ENCODE assay signal across 8 cellular contexts in the genomic region with DNA sequence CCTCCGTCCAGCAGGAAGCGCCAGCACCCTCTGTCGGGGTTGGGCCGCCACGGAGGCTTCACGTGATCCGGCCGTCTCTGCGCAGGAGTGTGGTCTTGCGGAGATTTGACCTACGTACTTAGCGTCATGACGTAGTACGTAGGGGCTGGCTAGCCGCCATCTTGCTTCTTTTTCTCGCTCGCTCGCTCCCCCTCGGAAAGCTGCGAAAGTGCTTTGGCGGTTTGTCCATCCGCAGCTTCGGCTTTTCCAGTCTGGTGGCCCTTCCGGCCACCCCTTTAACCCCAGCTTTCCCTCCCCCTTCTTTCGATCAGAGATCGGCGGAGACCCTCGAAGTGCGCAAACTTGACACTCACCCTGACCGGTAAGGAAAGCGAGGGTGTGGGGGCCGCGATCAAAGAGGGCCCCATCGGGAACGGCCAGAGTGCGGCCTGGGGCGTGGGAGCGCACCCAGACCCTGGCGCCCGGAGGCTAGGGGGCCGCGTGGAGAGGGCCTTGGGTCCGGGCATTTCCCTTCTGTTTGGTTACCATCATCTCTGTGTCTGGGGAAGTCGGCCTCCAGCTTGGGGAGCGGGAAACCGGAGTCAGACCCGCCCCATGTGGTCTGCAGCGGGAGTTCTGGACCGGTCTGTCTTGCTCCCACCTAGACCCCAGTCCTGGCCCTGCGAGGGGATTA. TPM values are rescaled to one million over a fixed set of nuclear protein-coding genes. Genes with fewer than 3 reads are reported as not detected.
DNase-seq lines count a peak whose midpoint lies in the region; ATAC-seq and TF ChIP-seq lines count a peak whose summit lies in the region.

A gene (plus strand): TSS at position 156 of the 673 bp plus-strand sequence. CDS start 26,559 bp downstream, outside the sequence.

- H3K36me3 ChIP-seq in endocrine pancreas (ENCODE audit: control insufficient read depth, insufficient read depth, low read length) (no peaks in the 10 kb centered on the region), mesendoderm (ENCODE audit: control insufficient read depth, insufficient read depth, low read length) (no peaks in the 10 kb centered on the region)

- H3K18ac ChIP-seq in mesendoderm (ENCODE audit: low read length), result peak within 1 kb of the TSS; percentile 64

- no peaks in the 10 kb centered on the region for H3K79me1 ChIP-seq in mesendoderm (ENCODE audit: low read length)

- no peaks in the 10 kb centered on the region for H3K9me3 Mint-ChIP-seq in activated CD8-positive, alpha-beta memory T cell treated with anti-CD3 and anti-CD28 coated beads, Interleukin-2, amount 10 ng/mL, durations not matched to agents 7 days and 5 days (ENCODE audit: low read depth)

- no CpG with 5 or more reads among the region's 50 CpGs for WGBS in mesendoderm (ENCODE audit: extremely low coverage, insufficient coverage, low lambda C conversion rate)

- H3K36me3 Mint-ChIP-seq in activated CD8-positive, alpha-beta memory T cell treated with anti-CD3 and anti-CD28 coated beads, Interleukin-2, amount 10 ng/mL, durations not matched to agents 7 days and 5 days, result peaks cover 28% of the 10 kb centered on the region

- H3K9ac ChIP-seq in endocrine pancreas (ENCODE audit: control insufficient read depth, insufficient read depth, low read length) (peak within 1 kb of the TSS; percentile 100), mesendoderm (ENCODE audit: low read length) (peak within 1 kb of the TSS; percentile 82)

- H3K4me1 Mint-ChIP-seq in activated CD8-positive, alpha-beta memory T cell treated with anti-CD3 and anti-CD28 coated beads, Interleukin-2, amount 10 ng/mL, durations not matched to agents 7 days and 5 days, result peaks cover 45% of the 10 kb centered on the region

- peak within 1 kb of the TSS; percentile 88 for H3K4me3 Mint-ChIP-seq in activated CD8-positive, alpha-beta memory T cell treated with anti-CD3 and anti-CD28 coated beads, Interleukin-2, amount 10 ng/mL, durations not matched to agents 7 days and 5 days

- H3K27me3 ChIP-seq in endocrine pancreas (ENCODE audit: control insufficient read depth, insufficient read depth, low read length) (no peaks in the 10 kb centered on the region), mesendoderm (ENCODE audit: insufficient read depth, low read length, poor library complexity) (no peaks in the 10 kb centered on the region)

- H3K27ac Mint-ChIP-seq in activated CD8-positive, alpha-beta memory T cell treated with anti-CD3 and anti-CD28 coated beads, Interleukin-2, amount 10 ng/mL, durations not matched to agents 7 days and 5 days, result peak within 1 kb of the TSS; percentile 91

- H3K4me1 ChIP-seq in endocrine pancreas (ENCODE audit: control insufficient read depth, insufficient read depth, low read length) (peaks cover 29% of the 10 kb centered on the region), mesendoderm (ENCODE audit: control insufficient read depth, low read depth, low read length) (peaks cover 2% of the 10 kb centered on the region)

- peak within 1 kb of the TSS; percentile 92 for H3K56ac ChIP-seq in mesendoderm (ENCODE audit: low read length)

- peak within 1 kb of the TSS; percentile 90 for H3K4me3 ChIP-seq in endocrine pancreas (ENCODE audit: control insufficient read depth, insufficient read depth, low read length)
- H3K4me3 ChIP-seq in mesendoderm (ENCODE audit: low read length), result peak within 1 kb of the TSS; percentile 48

- H3K27ac ChIP-seq in mesendoderm (ENCODE audit: low read depth, low read length), result peak within 1 kb of the TSS; percentile 82

- peak within 1 kb of the TSS; percentile 1 for H2BK5ac ChIP-seq in mesendoderm (ENCODE audit: low read length)

- H2BK15ac ChIP-seq in mesendoderm (replicated peaks; ENCODE audit: low read depth), result no peak within 1 kb of the TSS

- H2AK5ac ChIP-seq in mesendoderm (ENCODE audit: low read length), result no peak within 1 kb of the TSS

- CTCF ChIA-PET in activated CD8-positive, alpha-beta memory T cell treated with anti-CD3 and anti-CD28 coated beads, Interleukin-2, amount 10 ng/mL, durations not matched to agents 7 days and 5 days (lab: Charles Lee), result interaction anchor here (0.6 to 3.1 kb wide), 31 partner anchors 8 to 1690 kb away, joined by 3 to 16 read pairs (median 4); a partner anchor contains a TSS

- H3K4ac ChIP-seq in mesendoderm (ENCODE audit: low read depth, low read length), result peak within 1 kb of the TSS; percentile 74

- peak within 1 kb of the TSS; percentile 84 for H4K8ac ChIP-seq in mesendoderm (ENCODE audit: low read depth, low read length)

- H4K5ac ChIP-seq in mesendoderm (ENCODE audit: low read length), result no peak within 1 kb of the TSS

- peaks cover 46% of the 10 kb centered on the region for H3K79me2 ChIP-seq in mesendoderm (ENCODE audit: control insufficient read depth, insufficient read depth, low read length)

- H3K4me2 ChIP-seq in mesendoderm (ENCODE audit: low read length), result peak within 1 kb of the TSS; percentile 85

- no peak within 1 kb of the TSS for H3K23ac ChIP-seq in mesendoderm (ENCODE audit: low read length)

- ATAC-seq in activated CD8-positive, alpha-beta memory T cell treated with anti-CD3 and anti-CD28 coated beads, Interleukin-2, amount 10 ng/mL, durations not matched to agents 7 days and 5 days, result peak; percentile 90

- no peaks in the 10 kb centered on the region for H3K27me3 Mint-ChIP-seq in activated CD8-positive, alpha-beta memory T cell treated with anti-CD3 and anti-CD28 coated beads, Interleukin-2, amount 10 ng/mL, durations not matched to agents 7 days and 5 days

- H2BK120ac ChIP-seq in mesendoderm (ENCODE audit: low read depth, low read length), result peak within 1 kb of the TSS; percentile 2

- peak; percentile 72 for TF ChIP-seq CTCF in GM20000 (IDR thresholded peaks at IDR 0.05; ENCODE audit: extremely low read depth, missing control alignments)

- DNase-seq in COLO829 (ENCODE audit: low spot score) (peak; percentile 93), GM20000 (ENCODE audit: low spot score) (peak; percentile 88), HT1080 (ENCODE audit: low read depth) (peak; percentile 95), NOMO-1 treated with DMSO at 0.1 percent for 48 hours (lab: John Stamatoyannopoulos, UW; ENCODE audit: unreplicated experiment) (peak; percentile 95), mesendoderm (peak; percentile 99)
- peak; percentile 97 for DNase-seq in activated CD8-positive, alpha-beta memory T cell treated with anti-CD3 and anti-CD28 coated beads, Interleukin-2, amount 10 ng/mL, durations not matched to agents 7 days and 5 days
- DNase-seq in stimulated activated CD8-positive, alpha-beta memory T cell treated with anti-CD3 and anti-CD28 coated beads, Interleukin-15, amount 100 ng/mL, for 24 hours (ENCODE audit: low read depth), result peak; percentile 77

- no peaks in the 10 kb centered on the region for H3K9me3 ChIP-seq in endocrine pancreas (ENCODE audit: control insufficient read depth, low read length)

RNA-seq across cellular contexts. Expression of the gene that starts here (rescaled TPM):
- total RNA-seq in HT1080 (2014; rRNA removed; shearing (Covaris generic)), result 46.7 and 56.4 TPM in 2 replicates
- polyA plus RNA-seq in HT1080 (2015; cell fraction: cytosol; rRNA removed), result 30.9 and 42.1 TPM in 2 replicates
- 259 and 264 TPM in 2 replicates for polyA plus RNA-seq in HT1080 (2015; cell fraction: nucleus; rRNA removed)
- 100 to 1,000 TPM; 225 to 244 TPM for total RNA-seq in activated CD8-positive, alpha-beta memory T cell treated with anti-CD3 and anti-CD28 coated beads, Interleukin-2, amount 10 ng/mL, durations not matched to agents 7 days and 5 days
- 117 TPM for polyA plus RNA-seq in mesendoderm (2013, experiment 1 of 2)
- polyA plus RNA-seq in mesendoderm (2013, experiment 2 of 2), result 113 TPM

Comparison
In these comparisons a context has a peak if more than half of its experiments do, and no peak if none do; other contexts are left out.
1. Peak in every context shown above with its lines: DNase-seq, ATAC-seq, H3K4me3 ChIP-seq and H3K27ac ChIP-seq.